Comparison of ENCODE assay signal across 1 cellular context in genomic region chr9:97985058-97985861, GRCh38.
A peak's percentile ranks its signal among the peaks of the same experiment; 100 is the strongest.
TF ChIP-seq lines count a peak whose summit lies in the region.

No MANE protein-coding gene starts in this region.

TF ChIP-seq in GM12878, 131 proteins besides CTCF, POLR2A, EP300 and RAD21 (continued from another document and continues in another):
- TF ChIP-seq E4F1 (IDR thresholded peaks at IDR 0.05; ENCODE audit: borderline replicate concordance, partially characterized antibody) = no peak
- no peak for TF ChIP-seq ESRRA (IDR thresholded peaks at IDR 0.05; ENCODE audit: low read length)
- TF ChIP-seq POLR2AphosphoS5 (IDR thresholded peaks at IDR 0.05; ENCODE audit: low read length) = no peak
- no peak for TF ChIP-seq ASH2L (IDR thresholded peaks at IDR 0.05; ENCODE audit: borderline replicate concordance, low read depth)
- no peak for TF ChIP-seq ZNF622 (IDR thresholded peaks at IDR 0.05)
- peak; percentile 15; the same call in 1 of the 2 replicates for TF ChIP-seq SMARCA5 (IDR thresholded peaks at IDR 0.05)
- no peak for TF ChIP-seq RELB (IDR thresholded peaks at IDR 0.05; ENCODE audit: low read depth)
- TF ChIP-seq IKZF2 (IDR thresholded peaks at IDR 0.05) = 0 out of 4 replicates have a peak, but pooled peaks have one; percentile 21 to 28
- peak; percentile 10; the same call in 1 of the 2 replicates for TF ChIP-seq RUNX3 (IDR thresholded peaks at IDR 0.05; ENCODE audit: low read length)
- TF ChIP-seq BCL11A (IDR thresholded peaks at IDR 0.05; ENCODE audit: low read depth, low read length) = no peak
- TF ChIP-seq E2F8 (IDR thresholded peaks at IDR 0.05; ENCODE audit: low read depth, partially characterized antibody) = no peak
- no peak for TF ChIP-seq CHD2 (IDR thresholded peaks at IDR 0.05; ENCODE audit: borderline replicate concordance, low read depth, low read length)
- TF ChIP-seq TBL1XR1 (IDR thresholded peaks at IDR 0.05; ENCODE audit: low read depth, low read length) = no peak
- TF ChIP-seq TCF3 (IDR thresholded peaks at IDR 0.05; ENCODE audit: borderline replicate concordance, insufficient read depth, low read depth, low read length) = no peak
- TF ChIP-seq PKNOX1 (IDR thresholded peaks at IDR 0.05) = no peak
- TF ChIP-seq ZNF207 (IDR thresholded peaks at IDR 0.05; ENCODE audit: borderline replicate concordance) = no peak
- TF ChIP-seq SKIL (IDR thresholded peaks at IDR 0.05; ENCODE audit: low read depth, poor library complexity, severe bottlenecking) = peak; percentile 15
- peak; percentile 68 for TF ChIP-seq MYC (IDR thresholded peaks at IDR 0.05; ENCODE audit: insufficient read depth, insufficient read length, insufficient replicate concordance, low read length, severe bottlenecking)
- 0 out of 2 replicates have a peak, but pooled peaks have one; percentile 7 for TF ChIP-seq CBFB (IDR thresholded peaks at IDR 0.05; ENCODE audit: low read depth)
- no peak for TF ChIP-seq PAX5 (IDR thresholded peaks at IDR 0.05; ENCODE audit: borderline replicate concordance, low read depth, low read length)
- TF ChIP-seq ZNF274 (IDR thresholded peaks at IDR 0.05; ENCODE audit: insufficient read depth, insufficient read length) = no peak
- TF ChIP-seq ATF3 (IDR thresholded peaks at IDR 0.05; ENCODE audit: borderline replicate concordance, extremely low read depth, low read depth, low read length) = no peak
- no peak for TF ChIP-seq ETV6 (conservative IDR thresholded peaks at IDR 0.05 in 1 of 2, IDR thresholded peaks at IDR 0.05 in 1 of 2; ENCODE audit: borderline replicate concordance in 1 of 2, low read depth in 1 of 2)
- peak; percentile 90 for TF ChIP-seq MAX (IDR thresholded peaks at IDR 0.05; ENCODE audit: low read depth, low read length)
- no peak for TF ChIP-seq CUX1 (IDR thresholded peaks at IDR 0.05; ENCODE audit: insufficient replicate concordance, low read depth, low read length)
- peak; percentile 71 for TF ChIP-seq ZNF687 (IDR thresholded peaks at IDR 0.05)
- no peak for TF ChIP-seq REST (IDR thresholded peaks at IDR 0.05; ENCODE audit: low read depth, low read length)
